ENCODE assay signal across 22 cellular contexts in genomic region chr7:92563345-92563744, GRCh38. TPM values are rescaled to one million over a fixed set of nuclear protein-coding genes. Genes with fewer than 3 reads are reported as not detected.
DNase-seq lines count a peak whose midpoint lies in the region; ATAC-seq, FAIRE-seq and TF ChIP-seq lines count a peak whose summit lies in the region.
"Had no signal": no experiment of that assay in that cellular context is flagged by ENCODE, and none has a peak within 500 bp of the region (broad histone marks: within the 10 kb centered on the region; RNA-seq: fewer than 3 reads in every experiment).

No MANE protein-coding gene starts in this region.

- FAIRE-seq in endothelial cell of umbilical vein (lab: Jason Lieb, UNC) = no peak
- FAIRE-seq: A204.1, HepG2, islet of Langerhans had no signal

- intact Hi-C loops in endothelial cell of umbilical vein (cut with micrococcal nuclease) = no loop called here

- dilution Hi-C loops in endothelial cell of umbilical vein (cut with MboI; ENCODE audit: extremely low pct_ligation_motif_present, low sequenced_read_pairs) = no loop called here

- H3K4me3 ChIP-seq in NT2/D1 (ENCODE audit: insufficient read length, low read depth) = no peak overlapping the region
- no peak overlapping the region for H3K4me3 ChIP-seq in endothelial cell of umbilical vein (replicated peaks in 1 of 3; ENCODE audit: insufficient read depth in 1 of 3, low read depth in 1 of 3, low read length in 3 of 3)
- H3K4me3 ChIP-seq in neuronal stem cell (ENCODE audit: low read length in 2 of 2) = no peak overlapping the region
- H3K4me3 ChIP-seq: BLaER1 treated with 17β-estradiol and CSF1 and Interleukin-3, amounts not matched to agents 10 nM and 100 nM; heart right ventricle; uterus had no signal

- peak overlapping the region; percentile 0 for H3K27ac Mint-ChIP-seq in activated CD8-positive, alpha-beta memory T cell treated with anti-CD3 and anti-CD28 coated beads, Interleukin-2, amount 10 ng/mL, durations not matched to agents 7 days and 5 days

- no peak overlapping the region for H3K4ac ChIP-seq in neuronal stem cell (ENCODE audit: low read length)

- no peak overlapping the region for H2BK120ac ChIP-seq in neuronal stem cell (ENCODE audit: low read depth, low read length)

- H2AK5ac ChIP-seq in neuronal stem cell (ENCODE audit: low read depth, low read length) = no peak overlapping the region

- peaks cover 42% of the 10 kb centered on the region for H3K36me3 ChIP-seq in NT2/D1 (ENCODE audit: insufficient read depth, insufficient read length, low read length)
- peaks cover 2 to 13% of the 10 kb centered on the region in 2 experiments for H3K36me3 ChIP-seq in endothelial cell of umbilical vein (ENCODE audit: control insufficient read depth in 2 of 2, extremely low read depth in 1 of 2, insufficient read depth in 2 of 2, low read length in 2 of 2)
- H3K36me3 ChIP-seq in neuronal stem cell (replicated peaks in 1 of 2; ENCODE audit: control insufficient read depth in 2 of 2, insufficient read depth in 2 of 2, low read length in 2 of 2) = peaks cover 5 to 82% of the 10 kb centered on the region in 2 donors
- H3K36me3 ChIP-seq: uterus had no signal

- H3K79me1 ChIP-seq in neuronal stem cell (ENCODE audit: low read depth, low read length) = no peaks in the 10 kb centered on the region

- no peak overlapping the region for H4K8ac ChIP-seq in neuronal stem cell (ENCODE audit: low read depth, low read length)

- no peak overlapping the region for H2BK15ac ChIP-seq in neuronal stem cell (ENCODE audit: low read length)

- no peak for ATAC-seq in activated CD8-positive, alpha-beta memory T cell treated with anti-CD3 and anti-CD28 coated beads, Interleukin-2, amount 10 ng/mL, durations not matched to agents 7 days and 5 days
- ATAC-seq in HG02798 (IDR thresholded peaks at IDR 0.05; ENCODE audit: poor library complexity, unreplicated experiment) (no peak), GM18498 (IDR thresholded peaks at IDR 0.05; ENCODE audit: unreplicated experiment) (no peak)
- ATAC-seq: heart right ventricle, HepG2 had no signal

- H4K20me1 ChIP-seq in endothelial cell of umbilical vein (replicated peaks; ENCODE audit: control insufficient read depth, extremely low read depth, insufficient read depth, low read length) = no peaks in the 10 kb centered on the region

- H3K9me1 ChIP-seq in endothelial cell of umbilical vein (replicated peaks; ENCODE audit: control insufficient read depth, extremely low read depth, insufficient read depth, low read length) = no peaks in the 10 kb centered on the region

- DNase-seq in activated CD8-positive, alpha-beta memory T cell treated with anti-CD3 and anti-CD28 coated beads, Interleukin-2, amount 10 ng/mL, durations not matched to agents 7 days and 5 days = no peak
- DNase-seq in activated CD8-positive, alpha-beta memory T cell treated with anti-CD3 and anti-CD28 coated beads, Interleukin-2, amount 50 U/mL, for 4 hours = no peak
- DNase-seq in NT2/D1 (ENCODE audit: low read depth, low spot score) = peak; percentile 20
- peak; percentile 41 for DNase-seq in endothelial cell of umbilical vein (ENCODE audit: low read depth, low spot score)
- peak; percentile 3 for DNase-seq in neuronal stem cell (ENCODE audit: low spot score)
- no peak for DNase-seq in GM10266 (ENCODE audit: extremely low spot score)
- DNase-seq: activated T-cell treated with anti-CD3 and anti-CD28 coated beads, Interleukin-2, amount 50 U/mL, for 48 hours; amniotic stem cell; effector memory CD4-positive, alpha-beta T cell; heart right ventricle; NCI-H1436; NCI-H2171; Right ventricle myocardium superior; stimulated activated CD4-positive, alpha-beta T cell treated with anti-CD3 and anti-CD28 coated beads, Interleukin-2, amount 100 ng/mL, for 24 hours; uterus had no signal

- peaks cover 35% of the 10 kb centered on the region for H3K36me3 Mint-ChIP-seq in activated CD8-positive, alpha-beta memory T cell treated with anti-CD3 and anti-CD28 coated beads, Interleukin-2, amount 10 ng/mL, durations not matched to agents 7 days and 5 days

- H3K9ac ChIP-seq in NT2/D1 (ENCODE audit: insufficient read length, low read depth) = no peak overlapping the region
- no peak overlapping the region for H3K9ac ChIP-seq in endothelial cell of umbilical vein (replicated peaks; ENCODE audit: extremely low read depth, insufficient read depth, low read length)
- H3K9ac ChIP-seq in neuronal stem cell (ENCODE audit: low read depth, low read length, poor library complexity) = no peak overlapping the region
- H3K9ac ChIP-seq: BLaER1 treated with 17β-estradiol and CSF1 and Interleukin-3, amounts not matched to agents 10 nM and 100 nM had no signal

- H3K27me3 Mint-ChIP-seq in activated CD8-positive, alpha-beta memory T cell treated with anti-CD3 and anti-CD28 coated beads, Interleukin-2, amount 10 ng/mL, durations not matched to agents 7 days and 5 days = no peaks in the 10 kb centered on the region
- H3K27me3 Mint-ChIP-seq: central memory CD8-positive, alpha-beta T cell had no signal

- H3K4me1 Mint-ChIP-seq in activated CD8-positive, alpha-beta memory T cell treated with anti-CD3 and anti-CD28 coated beads, Interleukin-2, amount 10 ng/mL, durations not matched to agents 7 days and 5 days = no peaks in the 10 kb centered on the region
- H3K4me1 Mint-ChIP-seq: central memory CD8-positive, alpha-beta T cell had no signal

- H2AFZ ChIP-seq in endothelial cell of umbilical vein (ENCODE audit: low read depth, low read length) (no peak overlapping the region), neuronal stem cell (ENCODE audit: low read length) (no peak overlapping the region)

- H2BK12ac ChIP-seq in neuronal stem cell (ENCODE audit: low read length) = no peak overlapping the region

- H2BK5ac ChIP-seq in neuronal stem cell (ENCODE audit: low read length) = no peak overlapping the region

- H3K18ac ChIP-seq in neuronal stem cell (ENCODE audit: low read length) = no peak overlapping the region

- POLR2A ChIA-PET in endothelial cell of umbilical vein (lab: Charles Lee) = no interaction called here

- no CpG with 5 or more reads among the region's 2 CpGs for WGBS in neuronal stem cell (ENCODE audit: extremely low coverage in 2 of 2, insufficient read length in 2 of 2, insufficient replicate concordance in 1 of 2), 2 donors

- TF ChIP-seq CTCF in endothelial cell of umbilical vein (IDR thresholded peaks at IDR 0.05; ENCODE audit: extremely low read depth in 1 of 2, insufficient read depth in 1 of 2, low read depth in 1 of 2, low read length in 2 of 2) (no peak), GM10266 (IDR thresholded peaks at IDR 0.05; ENCODE audit: control insufficient read depth, insufficient read depth, low read depth, missing control alignments) (no peak)

- no peak overlapping the region for H3K4me3 Mint-ChIP-seq in activated CD8-positive, alpha-beta memory T cell treated with anti-CD3 and anti-CD28 coated beads, Interleukin-2, amount 10 ng/mL, durations not matched to agents 7 days and 5 days
- H3K4me3 Mint-ChIP-seq: central memory CD8-positive, alpha-beta T cell had no signal

- H3K14ac ChIP-seq in neuronal stem cell (ENCODE audit: low read length) = no peak overlapping the region

- H3K27me3 ChIP-seq in NT2/D1 (ENCODE audit: insufficient read depth, insufficient read length) (no peaks in the 10 kb centered on the region), endothelial cell of umbilical vein (ENCODE audit: control insufficient read depth in 2 of 2, insufficient read depth in 2 of 2, low read length in 2 of 2) (no peaks in the 10 kb centered on the region), neuronal stem cell (ENCODE audit: control insufficient read depth in 3 of 3, insufficient read depth in 3 of 3, low read depth in 1 of 3, low read length in 3 of 3) (no peaks in the 10 kb centered on the region)
- H3K27me3 ChIP-seq: BLaER1 treated with 17β-estradiol and CSF1 and Interleukin-3, amounts not matched to agents 10 nM and 100 nM; heart right ventricle; uterus had no signal

- no peak for TF ChIP-seq POLR2A in endothelial cell of umbilical vein (IDR thresholded peaks at IDR 0.05; ENCODE audit: low read depth, low read length)

- CTCF ChIA-PET in activated CD8-positive, alpha-beta memory T cell treated with anti-CD3 and anti-CD28 coated beads, Interleukin-2, amount 10 ng/mL, durations not matched to agents 7 days and 5 days (lab: Charles Lee) = interaction anchor here (1.9 to 2.4 kb wide), 2 partner anchors 27 to 35 kb away, joined by 7 to 8 read pairs; partner anchors contain the start of genes FAM133B, PEX1 and RBM48
- CTCF ChIA-PET in endothelial cell of umbilical vein (lab: Charles Lee) = interaction anchor here (0.9 to 1.5 kb wide), 5 partner anchors 12 to 102 kb away, joined by 3 to 5 read pairs (median 3); partner anchors contain the start of genes PEX1 and RBM48

- no TSS peak for BruUV-seq in endothelial cell of umbilical vein (replicated peaks; lab: Mats Ljungman, UMichigan)

- peak overlapping the region; percentile 59 for H3K4me2 ChIP-seq in endothelial cell of umbilical vein (ENCODE audit: insufficient read depth, low read length)
- no peak overlapping the region for H3K4me2 ChIP-seq in neuronal stem cell (ENCODE audit: insufficient read depth, low read length, poor library complexity, severe bottlenecking)
- H3K4me2 ChIP-seq: BLaER1 treated with 17β-estradiol and CSF1 and Interleukin-3, amounts not matched to agents 10 nM and 100 nM had no signal

- no peaks in the 10 kb centered on the region for H3K79me2 ChIP-seq in endothelial cell of umbilical vein (ENCODE audit: control insufficient read depth, insufficient read depth, low read length)

- H3K9me3 Mint-ChIP-seq in activated CD8-positive, alpha-beta memory T cell treated with anti-CD3 and anti-CD28 coated beads, Interleukin-2, amount 10 ng/mL, durations not matched to agents 7 days and 5 days (ENCODE audit: low read depth) = no peaks in the 10 kb centered on the region
- H3K9me3 Mint-ChIP-seq: central memory CD8-positive, alpha-beta T cell had no signal

- H3K27ac ChIP-seq in endothelial cell of umbilical vein (ENCODE audit: insufficient read depth, low read depth, low read length) (peak overlapping the region; percentile 38), neuronal stem cell (replicated peaks; ENCODE audit: low read length) (peak overlapping the region; percentile 19)
- H3K27ac ChIP-seq: BLaER1 treated with 17β-estradiol and CSF1 and Interleukin-3, amounts not matched to agents 10 nM and 100 nM; heart right ventricle; uterus had no signal

- no peak overlapping the region for H3K23ac ChIP-seq in neuronal stem cell (ENCODE audit: low read depth, low read length, poor library complexity)

- no peak overlapping the region for H4K91ac ChIP-seq in neuronal stem cell (ENCODE audit: low read depth, low read length, poor library complexity)

- no peaks in the 10 kb centered on the region for H3K4me1 ChIP-seq in NT2/D1 (ENCODE audit: insufficient read depth, insufficient read length)
- peaks cover 15% of the 10 kb centered on the region for H3K4me1 ChIP-seq in endothelial cell of umbilical vein (ENCODE audit: control insufficient read depth, extremely low read depth, insufficient read depth, low read length)
- H3K4me1 ChIP-seq in neuronal stem cell (ENCODE audit: control insufficient read depth in 2 of 2, insufficient read depth in 1 of 2, low read depth in 1 of 2, low read length in 2 of 2) = peaks cover 0 to 3% of the 10 kb centered on the region in 2 donors
- H3K4me1 ChIP-seq: BLaER1 treated with 17β-estradiol and CSF1 and Interleukin-3, amounts not matched to agents 10 nM and 100 nM; uterus had no signal

- H3K9me3 ChIP-seq in NT2/D1 (ENCODE audit: insufficient read depth, low read length) = no peaks in the 10 kb centered on the region
- H3K9me3 ChIP-seq in endothelial cell of umbilical vein (replicated peaks; ENCODE audit: control insufficient read depth, insufficient read depth, low read length) = no peaks in the 10 kb centered on the region
- no peaks in the 10 kb centered on the region for H3K9me3 ChIP-seq in neuronal stem cell (replicated peaks in 1 of 2; ENCODE audit: control insufficient read depth in 2 of 2, insufficient read depth in 1 of 2, low read depth in 1 of 2, low read length in 2 of 2)
- H3K9me3 ChIP-seq: BLaER1 treated with 17β-estradiol and CSF1 and Interleukin-3, amounts not matched to agents 10 nM and 100 nM; heart right ventricle; uterus had no signal

RNA-seq across cellular contexts. Expression of gene FAM133B, which starts 26.8 kb away (rescaled TPM):
- 10 to 100 TPM; 30.8 to 35.9 TPM for total RNA-seq in activated CD8-positive, alpha-beta memory T cell treated with anti-CD3 and anti-CD28 coated beads, Interleukin-2, amount 10 ng/mL, durations not matched to agents 7 days and 5 days
- 26.9 and 27.6 TPM in 2 replicates for total RNA-seq in endothelial cell of umbilical vein
- 6.6 and 9.1 TPM in 2 replicates for polyA plus RNA-seq in endothelial cell of umbilical vein
- 6.9 and 13.2 TPM in 2 replicates for polyA plus RNA-seq in endothelial cell of umbilical vein (2011; cell fraction: cytosol; rRNA removed)
- polyA plus RNA-seq in endothelial cell of umbilical vein (2011; cell fraction: nucleus; rRNA removed) = 19.6 and 28.8 TPM in 2 replicates
- 13.6 and 18.9 TPM in 2 replicates for polyA plus RNA-seq in endothelial cell of umbilical vein (2012)
- polyA minus RNA-seq in endothelial cell of umbilical vein = 8.3 and 9.1 TPM in 2 replicates
- polyA minus RNA-seq in endothelial cell of umbilical vein (2011; cell fraction: cytosol; rRNA and poly(A)+ RNA removed) = 7.4 TPM
- 31.7 and 42.9 TPM in 2 replicates for polyA minus RNA-seq in endothelial cell of umbilical vein (2011; cell fraction: nucleus; rRNA and poly(A)+ RNA removed)
- polyA plus RNA-seq in neuronal stem cell (2013, experiment 1 of 2) = 91.8 TPM
- polyA plus RNA-seq in neuronal stem cell (2013, experiment 2 of 2) = 97.5 TPM

RNA-seq across cellular contexts. Expression of gene RBM48, which starts 34.8 kb away (rescaled TPM):
- total RNA-seq in activated CD8-positive, alpha-beta memory T cell treated with anti-CD3 and anti-CD28 coated beads, Interleukin-2, amount 10 ng/mL, durations not matched to agents 7 days and 5 days = 10 to 100 TPM; 18.5 to 19.0 TPM
- 12.0 and 13.1 TPM in 2 replicates for total RNA-seq in endothelial cell of umbilical vein
- polyA plus RNA-seq in endothelial cell of umbilical vein = 9.6 and 9.8 TPM in 2 replicates
- polyA plus RNA-seq in endothelial cell of umbilical vein (2011; cell fraction: cytosol; rRNA removed) = 4.9 and 5.0 TPM in 2 replicates
- 21.9 and 28.7 TPM in 2 replicates for polyA plus RNA-seq in endothelial cell of umbilical vein (2011; cell fraction: nucleus; rRNA removed)
- 6.9 and 10.6 TPM in 2 replicates for polyA plus RNA-seq in endothelial cell of umbilical vein (2012)
- polyA minus RNA-seq in endothelial cell of umbilical vein = 8.0 and 13.9 TPM in 2 replicates
- polyA minus RNA-seq in endothelial cell of umbilical vein (2011; cell fraction: cytosol; rRNA and poly(A)+ RNA removed) = 5.4 TPM
- 19.9 and 29.5 TPM in 2 replicates for polyA minus RNA-seq in endothelial cell of umbilical vein (2011; cell fraction: nucleus; rRNA and poly(A)+ RNA removed)
- polyA plus RNA-seq in neuronal stem cell (2013, experiment 1 of 2) = 12.2 TPM
- polyA plus RNA-seq in neuronal stem cell (2013, experiment 2 of 2) = 13.1 TPM

RNA-seq across cellular contexts. Expression of gene PEX1, which starts 35.0 kb away (rescaled TPM):
- 10 to 100 TPM; 16.8 to 18.4 TPM for total RNA-seq in activated CD8-positive, alpha-beta memory T cell treated with anti-CD3 and anti-CD28 coated beads, Interleukin-2, amount 10 ng/mL, durations not matched to agents 7 days and 5 days
- 10.7 and 11.7 TPM in 2 replicates for total RNA-seq in endothelial cell of umbilical vein
- 6.6 and 8.4 TPM in 2 replicates for polyA plus RNA-seq in endothelial cell of umbilical vein
- polyA plus RNA-seq in endothelial cell of umbilical vein (2011; cell fraction: cytosol; rRNA removed) = 5.6 and 6.0 TPM in 2 replicates
- 51.0 and 59.8 TPM in 2 replicates for polyA plus RNA-seq in endothelial cell of umbilical vein (2011; cell fraction: nucleus; rRNA removed)
- 6.9 and 8.7 TPM in 2 replicates for polyA plus RNA-seq in endothelial cell of umbilical vein (2012)
- polyA minus RNA-seq in endothelial cell of umbilical vein = 10.8 and 12.8 TPM in 2 replicates
- polyA minus RNA-seq in endothelial cell of umbilical vein (2011; cell fraction: cytosol; rRNA and poly(A)+ RNA removed) = 5.2 TPM
- polyA minus RNA-seq in endothelial cell of umbilical vein (2011; cell fraction: nucleus; rRNA and poly(A)+ RNA removed) = 18.3 and 22.6 TPM in 2 replicates
- polyA plus RNA-seq in neuronal stem cell (2013, experiment 1 of 2) = 22.6 TPM
- 21.8 TPM for polyA plus RNA-seq in neuronal stem cell (2013, experiment 2 of 2)

Comparison
In these comparisons a context has a peak if more than half of its experiments do, and no peak if none do; other contexts are left out.
1. DNase-seq: peak in NT2/D1 (single experiment), endothelial cell of umbilical vein (single experiment) and neuronal stem cell (single experiment); none in activated CD8-positive, alpha-beta memory T cell treated with anti-CD3 and anti-CD28 coated beads, Interleukin-2, amount 10 ng/mL, durations not matched to agents 7 days and 5 days (single experiment), activated CD8-positive, alpha-beta memory T cell treated with anti-CD3 and anti-CD28 coated beads, Interleukin-2, amount 50 U/mL, for 4 hours (single experiment) and GM10266 (single experiment).